In genomic region chr1:210262897-210263272, GRCh38 we compare ENCODE assay signal across 1 cellular context.
TF ChIP-seq lines count a peak whose summit lies in the region.

No MANE protein-coding gene starts in this region.

TF ChIP-seq in IMR-90, 13 proteins besides CTCF, POLR2A, EP300 and RAD21:
- TF ChIP-seq BHLHE40 (IDR thresholded peaks at IDR 0.05; ENCODE audit: low read depth, low read length) (no peak), SMC3 (IDR thresholded peaks at IDR 0.05; ENCODE audit: low read depth, low read length) (no peak), FOS (IDR thresholded peaks at IDR 0.05; ENCODE audit: low read depth, low read length) (no peak), CHD1 (IDR thresholded peaks at IDR 0.05; ENCODE audit: low read depth, low read length) (no peak)
